Comparison of ENCODE assay signal across 8 cellular contexts in genomic region chr11:36288442-36289225, GRCh38. TPM values are rescaled to one million over a fixed set of nuclear protein-coding genes. Genes with fewer than 3 reads are reported as not detected.
DNase-seq lines count a peak whose midpoint lies in the region; ATAC-seq and TF ChIP-seq lines count a peak whose summit lies in the region.

No MANE protein-coding gene starts in this region.

- H3K79me2 ChIP-seq in parathyroid adenoma, result peaks cover 4% of the 10 kb centered on the region

- TF ChIP-seq CTCF in esophagus muscularis mucosa (IDR thresholded peaks at IDR 0.05), result no peak
- TF ChIP-seq CTCF in parathyroid adenoma (IDR thresholded peaks at IDR 0.05), result no peak
- TF ChIP-seq CTCF in GM20000 (IDR thresholded peaks at IDR 0.05; ENCODE audit: extremely low read depth, missing control alignments), result no peak

- H3K4me3 ChIP-seq in SJSA1, result peak overlapping the region; percentile 47
- peak overlapping the region; percentile 63 to 79 (median 70) for H3K4me3 ChIP-seq in esophagus muscularis mucosa
- H3K4me3 ChIP-seq in parathyroid adenoma (ENCODE audit: low read depth, low read length), result peak overlapping the region; percentile 71

- TF ChIP-seq POLR2A in esophagus muscularis mucosa (IDR thresholded peaks at IDR 0.05; ENCODE audit: low read depth), result no peak

- TF ChIP-seq EP300 in esophagus muscularis mucosa (IDR thresholded peaks at IDR 0.05), result no peak

- peak overlapping the region; percentile 61 for H3K4me2 ChIP-seq in parathyroid adenoma (ENCODE audit: low read length)

- peak; percentile 31 for DNase-seq in DMS53 (lab: John Stamatoyannopoulos, UW)
- DNase-seq in DMS53 treated with DMSO at 0.1 percent for 48 hours (lab: John Stamatoyannopoulos, UW; ENCODE audit: unreplicated experiment), result no peak
- peak in 1 of 2 experiments; percentile 30 for DNase-seq in SJSA1 (ENCODE audit: low read depth in 1 of 2, low spot score in 2 of 2)
- no peak for DNase-seq in esophagus muscularis mucosa (ENCODE audit: extremely low spot score)
- no peak for DNase-seq in NCI-H2196 (lab: John Stamatoyannopoulos, UW; ENCODE audit: unreplicated experiment)
- no peak for DNase-seq in GM20000 (ENCODE audit: low spot score)

- ATAC-seq in GM18498 (IDR thresholded peaks at IDR 0.05; ENCODE audit: unreplicated experiment), result no peak

- intact Hi-C loops in esophagus muscularis mucosa (cut with DNase I), result no loop called here

- WGBS in esophagus muscularis mucosa, result 39% methylated on average over 30 of the region's 31 CpGs

- H3K27me3 ChIP-seq in SJSA1 (replicated peaks) (no peaks in the 10 kb centered on the region), esophagus muscularis mucosa (no peaks in the 10 kb centered on the region), parathyroid adenoma (ENCODE audit: control insufficient read depth, insufficient read depth, low read length) (no peaks in the 10 kb centered on the region)

- H3K9me3 ChIP-seq in SJSA1 (replicated peaks) (no peaks in the 10 kb centered on the region), esophagus muscularis mucosa (no peaks in the 10 kb centered on the region), parathyroid adenoma (ENCODE audit: control insufficient read depth, low read length) (no peaks in the 10 kb centered on the region)

- H3K27ac ChIP-seq in SJSA1 (no peak overlapping the region), esophagus muscularis mucosa (replicated peaks in 1 of 4) (peak overlapping the region; percentile 42 to 57 (median 49)), parathyroid adenoma (peak overlapping the region; percentile 37)

- H3K4me1 ChIP-seq in SJSA1 (replicated peaks) (peaks cover 6% of the 10 kb centered on the region), esophagus muscularis mucosa (peaks cover 14 to 18% (median 17%) of the 10 kb centered on the region in 4 donors), parathyroid adenoma (no peaks in the 10 kb centered on the region)

- H3K36me3 ChIP-seq in SJSA1, result no peaks in the 10 kb centered on the region
- H3K36me3 ChIP-seq in esophagus muscularis mucosa, result no peaks in the 10 kb centered on the region
- no peaks in the 10 kb centered on the region for H3K36me3 ChIP-seq in parathyroid adenoma (ENCODE audit: control insufficient read depth, insufficient read depth, low read length)

- H3K9ac ChIP-seq in parathyroid adenoma, result no peak overlapping the region

- H2AFZ ChIP-seq in parathyroid adenoma, result peak overlapping the region; percentile 90

RNA-seq across cellular contexts. Expression of gene COMMD9, which starts 0.6 kb away (rescaled TPM):
- 58.3 and 72.1 TPM in 2 replicates for total RNA-seq in SJSA1 (2014; rRNA removed; shearing (Covaris generic))
- total RNA-seq in esophagus muscularis mucosa, result 10 to 100 TPM; 18.3 to 45.5 (median 27.7) TPM

RNA-seq across cellular contexts. Expression of gene PRR5L, which starts 7.5 kb away (rescaled TPM):
- total RNA-seq in SJSA1 (2014; rRNA removed; shearing (Covaris generic)), result 41.3 and 43.0 TPM in 2 replicates
- total RNA-seq in esophagus muscularis mucosa, result 1 to 10 TPM; 1.7 to 9.6 (median 3.1) TPM
